8 cellular contexts compared by ENCODE assay signal in genomic region chr20:63864545-63864977, GRCh38. TPM values are rescaled to one million over a fixed set of nuclear protein-coding genes. Genes with fewer than 3 reads are reported as not detected.
DNase-seq lines count a peak whose midpoint lies in the region; ATAC-seq, FAIRE-seq and TF ChIP-seq lines count a peak whose summit lies in the region.

No MANE protein-coding gene starts in this region.

- H3K36me3 ChIP-seq in bronchial epithelial cell (ENCODE audit: control insufficient read depth, insufficient read depth, low read length) (peaks cover 22% of the 10 kb centered on the region), muscle layer of duodenum (ENCODE audit: control insufficient read depth in 1 of 2, insufficient read depth in 2 of 2, low read length in 2 of 2) (peaks cover 7 to 35% of the 10 kb centered on the region in 2 donors)

- H3K4me3 ChIP-seq in AG04449 (ENCODE audit: low read depth, low read length) (peak overlapping the region; percentile 96), bronchial epithelial cell (ENCODE audit: low read depth, low read length) (peak overlapping the region; percentile 99), muscle layer of duodenum (ENCODE audit: low read depth in 1 of 2, low read length in 2 of 2) (peak overlapping the region; percentile 78 to 95)

- POLR2A ChIA-PET in AG04449 (lab: Yijun Ruan, JAX): interaction anchor here (0.6 to 1.9 kb wide), 27 partner anchors 9 to 362 kb away, joined by 3 to 16 read pairs (median 4); partner anchors contain the start of genes ARFRP1, LIME1, LKAAEAR1 and PPDPF

- DNase-seq in AG04449 (ENCODE audit: low read depth, low spot score): no peak
- no peak for DNase-seq in bronchial epithelial cell (ENCODE audit: low read depth)
- DNase-seq in H4 (ENCODE audit: low spot score): no peak
- no peak for DNase-seq in inferior parietal cortex (ENCODE audit: extremely low spot score)
- DNase-seq in T1000 (lab: John Stamatoyannopoulos, UW): no peak
- no peak for DNase-seq in AML-193 (lab: John Stamatoyannopoulos, UW)

- H3K27ac ChIP-seq in muscle layer of duodenum (ENCODE audit: low read length): peak overlapping the region; percentile 92

- H3K4me1 ChIP-seq in muscle layer of duodenum (ENCODE audit: control insufficient read depth in 1 of 2, insufficient read depth in 2 of 2, low read length in 2 of 2): peaks cover 0 to 23% of the 10 kb centered on the region in 2 donors

- CTCF ChIA-PET in AG04449 (lab: Yijun Ruan, JAX): interaction anchor here (0.6 to 5.1 kb wide), 20 partner anchors 8 to 330 kb away, joined by 3 to 47 read pairs (median 4); partner anchors contain the start of genes PRPF6 and PTK6

- peak; percentile 1 for ATAC-seq in HG03457 (IDR thresholded peaks at IDR 0.05; ENCODE audit: unreplicated experiment)

- TF ChIP-seq CTCF in AG04449 (IDR thresholded peaks at IDR 0.05; ENCODE audit: insufficient read depth, low read length, missing control alignments): no peak
- no peak for TF ChIP-seq CTCF in bronchial epithelial cell (IDR thresholded peaks at IDR 0.05; ENCODE audit: insufficient read depth, low read length, severe bottlenecking)

- FAIRE-seq in bronchial epithelial cell (lab: Jason Lieb, UNC): no peak

- H3K27me3 ChIP-seq in bronchial epithelial cell (ENCODE audit: control insufficient read depth, insufficient read depth, low read length): no peaks in the 10 kb centered on the region
- no peaks in the 10 kb centered on the region for H3K27me3 ChIP-seq in muscle layer of duodenum (ENCODE audit: low read depth, low read length)

- H3K9me3 ChIP-seq in muscle layer of duodenum (ENCODE audit: control insufficient read depth in 1 of 2, low read length in 2 of 2): no peaks in the 10 kb centered on the region

RNA-seq across cellular contexts. Expression of gene TPD52L2, which starts 0.5 kb away (rescaled TPM):
- 172 and 184 TPM in 2 replicates for total RNA-seq in bronchial epithelial cell
- 44.7 and 56.7 TPM in 2 replicates for total RNA-seq in H4 (2014; rRNA removed; shearing (Covaris generic))

RNA-seq across cellular contexts. Expression of gene ABHD16B, which starts 3.3 kb away (rescaled TPM):
- total RNA-seq in bronchial epithelial cell: not detected in 2 replicates
- total RNA-seq in H4 (2014; rRNA removed; shearing (Covaris generic)): not detected in 2 replicates

RNA-seq across cellular contexts. Expression of gene DNAJC5, which starts 30.4 kb away (rescaled TPM):
- 120 and 121 TPM in 2 replicates for total RNA-seq in bronchial epithelial cell
- total RNA-seq in H4 (2014; rRNA removed; shearing (Covaris generic)): 16.1 and 21.0 TPM in 2 replicates

RNA-seq across cellular contexts. Expression of gene ZBTB46, which starts 33.5 kb away (rescaled TPM):
- 0.53 and 2.0 TPM in 2 replicates for total RNA-seq in bronchial epithelial cell
- total RNA-seq in H4 (2014; rRNA removed; shearing (Covaris generic)): 0.68 and 3.1 TPM in 2 replicates
